Comparison of ENCODE assay signal across 13 cellular contexts in genomic region chr14:33359288-33359881, GRCh38.
"Had no signal": no experiment of that assay in that cellular context is flagged by ENCODE, and none has a peak within 500 bp of the region (broad histone marks: within the 10 kb centered on the region; RNA-seq: fewer than 3 reads in every experiment).

No MANE protein-coding gene starts in this region.

- H3K4me1 ChIP-seq: esophagus squamous epithelium, thyroid gland had no signal

- H2AFZ ChIP-seq: hepatocyte had no signal

- H3K4me3 ChIP-seq: esophagus squamous epithelium, hepatocyte, thyroid gland had no signal

- DNase-seq: activated CD4-positive, alpha-beta memory T cell treated with anti-CD3 and anti-CD28 coated beads, Interleukin-2, amount 10 ng/mL, durations not matched to agents 7 days and 5 days; activated CD4-positive, alpha-beta T cell treated with anti-CD3 and anti-CD28 coated beads for 48 hours; activated CD8-positive, alpha-beta memory T cell treated with anti-CD3 and anti-CD28 coated beads, Interleukin-2, amount 10 ng/mL, durations not matched to agents 7 days and 5 days; effector CD8-positive, alpha-beta T cell; esophagus squamous epithelium; foreskin fibroblast; occipital lobe; posterior cingulate gyrus; stimulated activated CD4-positive, alpha-beta T cell treated with anti-CD3 and anti-CD28 coated beads, Interleukin-2, amount 100 ng/mL, for 24 hours; stimulated activated naive CD4-positive, alpha-beta T cell treated with Interleukin-2 at 50 U/mL for 16 hours; T1000; thyroid gland had no signal

- H3K9me3 ChIP-seq: esophagus squamous epithelium, thyroid gland had no signal

- H3K27ac ChIP-seq: esophagus squamous epithelium, hepatocyte, thyroid gland had no signal

- H3K4me2 ChIP-seq: hepatocyte had no signal

- H3K27me3 ChIP-seq: esophagus squamous epithelium, hepatocyte, thyroid gland had no signal

- H3K36me3 ChIP-seq: esophagus squamous epithelium, thyroid gland had no signal

- H3K79me2 ChIP-seq: hepatocyte had no signal
